In genomic region chr3:45553469-45553974, GRCh38 we compare ENCODE assay signal across 8 cellular contexts. TPM values are rescaled to one million over a fixed set of nuclear protein-coding genes. Genes with fewer than 3 reads are reported as not detected.
DNase-seq lines count a peak whose midpoint lies in the region; ATAC-seq and TF ChIP-seq lines count a peak whose summit lies in the region.

No MANE protein-coding gene starts in this region.

- CTCF ChIA-PET in activated CD4-positive, alpha-beta T cell treated with anti-CD3 and anti-CD28 coated beads for 36 hours (lab: Charles Lee): interaction anchor here (1.3 to 1.4 kb wide), 2 partner anchors 9 to 43 kb away, joined by 3 read pairs; no protein-coding TSS in a partner anchor

- no peaks in the 10 kb centered on the region for H3K9me3 Mint-ChIP-seq in activated CD4-positive, alpha-beta T cell treated with anti-CD3 and anti-CD28 coated beads for 36 hours (ENCODE audit: low read depth)

- H3K4me1 ChIP-seq in BLaER1 (peaks cover 62% of the 10 kb centered on the region), foreskin keratinocyte (peaks cover 29% of the 10 kb centered on the region), gastrocnemius medialis (peaks cover 81 to 87% of the 10 kb centered on the region in 2 donors)

- peaks cover 53% of the 10 kb centered on the region for H4K20me1 ChIP-seq in BLaER1

- no peak for TF ChIP-seq POLR2A in gastrocnemius medialis (IDR thresholded peaks at IDR 0.05)

- no peak for TF ChIP-seq CTCF in foreskin keratinocyte (conservative IDR thresholded peaks at IDR 0.05)
- TF ChIP-seq CTCF in gastrocnemius medialis (IDR thresholded peaks at IDR 0.05 in 4 of 5, conservative IDR thresholded peaks at IDR 0.05 in 1 of 5): peak in 1 of 5 experiments; percentile 13

- H3K27me3 Mint-ChIP-seq in activated CD4-positive, alpha-beta T cell treated with anti-CD3 and anti-CD28 coated beads for 36 hours: no peaks in the 10 kb centered on the region

- H3K27me3 ChIP-seq in BLaER1: peaks cover 38% of the 10 kb centered on the region
- H3K27me3 ChIP-seq in foreskin keratinocyte: no peaks in the 10 kb centered on the region
- H3K27me3 ChIP-seq in gastrocnemius medialis: no peaks in the 10 kb centered on the region

- peaks cover 5% of the 10 kb centered on the region for H3K4me1 Mint-ChIP-seq in activated CD4-positive, alpha-beta T cell treated with anti-CD3 and anti-CD28 coated beads for 36 hours

- no peak overlapping the region for H3K9ac ChIP-seq in BLaER1

- in situ Hi-C loops in gastrocnemius medialis (cut with MboI; ENCODE audit: low sequenced_read_pairs in 4 of 4): no loop called here

- DNase-seq in H4 (ENCODE audit: low spot score) (peak; percentile 62), RPMI7951 (ENCODE audit: low read depth) (peak; percentile 99), foreskin keratinocyte (peak in 1 of 2 donors; percentile 40), gastrocnemius medialis (peak; percentile 90 to 94)
- DNase-seq in stimulated activated CD4-positive, alpha-beta T cell treated with anti-CD3 and anti-CD28 coated beads, Interleukin-2, amount 100 ng/mL, for 48 hours: no peak
- no peak for DNase-seq in stimulated activated CD4-positive, alpha-beta T cell treated with anti-CD3 and anti-CD28 coated beads, Interleukin-2, amount 100 ng/mL, for 24 hours
- no peak for DNase-seq in activated CD4-positive, alpha-beta T cell treated with anti-CD3 and anti-CD28 coated beads for 36 hours

- H3K4me2 ChIP-seq in BLaER1: peak overlapping the region; percentile 64

- ATAC-seq in foreskin keratinocyte (peak; percentile 39), gastrocnemius medialis (peak; percentile 75 to 76)
- ATAC-seq in activated CD4-positive, alpha-beta T cell treated with anti-CD3 and anti-CD28 coated beads for 36 hours: no peak

- H3K4me3 Mint-ChIP-seq in activated CD4-positive, alpha-beta T cell treated with anti-CD3 and anti-CD28 coated beads for 36 hours: no peak overlapping the region

- H3K9me3 ChIP-seq in BLaER1 (no peaks in the 10 kb centered on the region), gastrocnemius medialis (no peaks in the 10 kb centered on the region)

- no peak overlapping the region for H3K4me3 ChIP-seq in BLaER1
- no peak overlapping the region for H3K4me3 ChIP-seq in gastrocnemius medialis

- H3K36me3 ChIP-seq in BLaER1 (0 out of 2 replicates have a peak, but pooled peaks cover 5% of the 10 kb centered on the region), gastrocnemius medialis (no peaks in the 10 kb centered on the region)

- H3K36me3 Mint-ChIP-seq in activated CD4-positive, alpha-beta T cell treated with anti-CD3 and anti-CD28 coated beads for 36 hours (ENCODE audit: low read depth): peaks cover 2% of the 10 kb centered on the region

- POLR2A ChIA-PET in activated CD4-positive, alpha-beta T cell treated with anti-CD3 and anti-CD28 coated beads for 36 hours (lab: Charles Lee): no interaction called here

- H3K27ac Mint-ChIP-seq in activated CD4-positive, alpha-beta T cell treated with anti-CD3 and anti-CD28 coated beads for 36 hours: no peak overlapping the region

- intact Hi-C loops in gastrocnemius medialis (cut with DNase I; ENCODE audit: low total_unique reads): loop anchor here (10.0 kb wide), 2 partner anchors 441 to 1011 kb away; partner anchors contain the start of genes FYCO1 and LRRC2
- intact Hi-C loops in activated CD4-positive, alpha-beta T cell treated with anti-CD3 and anti-CD28 coated beads for 36 hours (cut with DNase I, micrococcal nuclease): no loop called here

- H3K27ac ChIP-seq in BLaER1: no peak overlapping the region
- no peak overlapping the region for H3K27ac ChIP-seq in foreskin keratinocyte
- H3K27ac ChIP-seq in gastrocnemius medialis: peak overlapping the region; percentile 85 to 90 (median 87)

RNA-seq across cellular contexts. Expression of gene LIMD1, which starts 41.0 kb away (rescaled TPM):
- total RNA-seq in H4 (2014; rRNA removed; shearing (Covaris generic)): 3.3 and 4.0 TPM in 2 replicates
- total RNA-seq in RPMI7951 (2014; rRNA removed; shearing (Covaris generic)): 40.0 and 44.9 TPM in 2 replicates
- total RNA-seq in foreskin keratinocyte (17.4 and 17.5 TPM in 2 replicates), gastrocnemius medialis (10 to 100 TPM; 19.3 to 56.6 (median 27.1) TPM)
- 2.6 and 3.0 TPM in 2 replicates for polyA plus RNA-seq in foreskin keratinocyte
- total RNA-seq in activated CD4-positive, alpha-beta T cell treated with anti-CD3 and anti-CD28 coated beads for 36 hours: 10 to 100 TPM; 20.1 to 22.9 TPM

Comparison
In these comparisons a context has a peak if more than half of its experiments do, and no peak if none do; other contexts are left out.
1. H3K27ac ChIP-seq: peak in gastrocnemius medialis (4 of 4); none in BLaER1 (single experiment) and foreskin keratinocyte (single experiment).
2. DNase-seq: peak in H4 (single experiment), RPMI7951 (single experiment) and gastrocnemius medialis (2 of 2); none in stimulated activated CD4-positive, alpha-beta T cell treated with anti-CD3 and anti-CD28 coated beads, Interleukin-2, amount 100 ng/mL, for 48 hours (0 of 2), stimulated activated CD4-positive, alpha-beta T cell treated with anti-CD3 and anti-CD28 coated beads, Interleukin-2, amount 100 ng/mL, for 24 hours (0 of 2) and activated CD4-positive, alpha-beta T cell treated with anti-CD3 and anti-CD28 coated beads for 36 hours (single experiment).